ENCODE assay signal across 1 cellular context in genomic region chr1:26378879-26379251, GRCh38.
TF ChIP-seq lines count a peak whose summit lies in the region.

No MANE protein-coding gene starts in this region.

TF ChIP-seq in A549, 52 proteins besides CTCF, POLR2A, EP300 and RAD21:
- TF ChIP-seq POLR2AphosphoS2 (conservative IDR thresholded peaks at IDR 0.05; ENCODE audit: low read length) (no peak), RFX5 (IDR thresholded peaks at IDR 0.05) (no peak), CHD2 (IDR thresholded peaks at IDR 0.05; ENCODE audit: low read length, partially characterized antibody) (no peak), CBX2 (IDR thresholded peaks at IDR 0.05; ENCODE audit: borderline replicate concordance, low read depth) (no peak), FOXS1 (CRISPR knock-in tag; IDR thresholded peaks at IDR 0.05) (no peak), FOSL2 (IDR thresholded peaks at IDR 0.05) (no peak), FOSL2 (CRISPR knock-in tag; IDR thresholded peaks at IDR 0.05) (no peak), HEYL (CRISPR knock-in tag; IDR thresholded peaks at IDR 0.05) (no peak), ZNF302 (CRISPR knock-in tag; IDR thresholded peaks at IDR 0.05) (no peak), CEBPB (IDR thresholded peaks at IDR 0.05) (no peak), HMGXB4 (CRISPR knock-in tag; IDR thresholded peaks at IDR 0.05; ENCODE audit: borderline replicate concordance) (no peak), ZSCAN20 (CRISPR knock-in tag; IDR thresholded peaks at IDR 0.05) (no peak), ESRRA (IDR thresholded peaks at IDR 0.05; ENCODE audit: borderline replicate concordance, low read length) (no peak)
- TF ChIP-seq, protein P1, sequence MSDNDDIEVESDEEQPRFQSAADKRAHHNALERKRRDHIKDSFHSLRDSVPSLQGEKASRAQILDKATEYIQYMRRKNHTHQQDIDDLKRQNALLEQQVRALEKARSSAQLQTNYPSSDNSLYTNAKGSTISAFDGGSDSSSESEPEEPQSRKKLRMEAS (IDR thresholded peaks at IDR 0.05), result no peak
- TF ChIP-seq, protein P2, sequence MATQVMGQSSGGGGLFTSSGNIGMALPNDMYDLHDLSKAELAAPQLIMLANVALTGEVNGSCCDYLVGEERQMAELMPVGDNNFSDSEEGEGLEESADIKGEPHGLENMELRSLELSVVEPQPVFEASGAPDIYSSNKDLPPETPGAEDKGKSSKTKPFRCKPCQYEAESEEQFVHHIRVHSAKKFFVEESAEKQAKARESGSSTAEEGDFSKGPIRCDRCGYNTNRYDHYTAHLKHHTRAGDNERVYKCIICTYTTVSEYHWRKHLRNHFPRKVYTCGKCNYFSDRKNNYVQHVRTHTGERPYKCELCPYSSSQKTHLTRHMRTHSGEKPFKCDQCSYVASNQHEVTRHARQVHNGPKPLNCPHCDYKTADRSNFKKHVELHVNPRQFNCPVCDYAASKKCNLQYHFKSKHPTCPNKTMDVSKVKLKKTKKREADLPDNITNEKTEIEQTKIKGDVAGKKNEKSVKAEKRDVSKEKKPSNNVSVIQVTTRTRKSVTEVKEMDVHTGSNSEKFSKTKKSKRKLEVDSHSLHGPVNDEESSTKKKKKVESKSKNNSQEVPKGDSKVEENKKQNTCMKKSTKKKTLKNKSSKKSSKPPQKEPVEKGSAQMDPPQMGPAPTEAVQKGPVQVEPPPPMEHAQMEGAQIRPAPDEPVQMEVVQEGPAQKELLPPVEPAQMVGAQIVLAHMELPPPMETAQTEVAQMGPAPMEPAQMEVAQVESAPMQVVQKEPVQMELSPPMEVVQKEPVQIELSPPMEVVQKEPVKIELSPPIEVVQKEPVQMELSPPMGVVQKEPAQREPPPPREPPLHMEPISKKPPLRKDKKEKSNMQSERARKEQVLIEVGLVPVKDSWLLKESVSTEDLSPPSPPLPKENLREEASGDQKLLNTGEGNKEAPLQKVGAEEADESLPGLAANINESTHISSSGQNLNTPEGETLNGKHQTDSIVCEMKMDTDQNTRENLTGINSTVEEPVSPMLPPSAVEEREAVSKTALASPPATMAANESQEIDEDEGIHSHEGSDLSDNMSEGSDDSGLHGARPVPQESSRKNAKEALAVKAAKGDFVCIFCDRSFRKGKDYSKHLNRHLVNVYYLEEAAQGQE (IDR thresholded peaks at IDR 0.05), result no peak
